8 cellular contexts compared by ENCODE assay signal in the genomic region with DNA sequence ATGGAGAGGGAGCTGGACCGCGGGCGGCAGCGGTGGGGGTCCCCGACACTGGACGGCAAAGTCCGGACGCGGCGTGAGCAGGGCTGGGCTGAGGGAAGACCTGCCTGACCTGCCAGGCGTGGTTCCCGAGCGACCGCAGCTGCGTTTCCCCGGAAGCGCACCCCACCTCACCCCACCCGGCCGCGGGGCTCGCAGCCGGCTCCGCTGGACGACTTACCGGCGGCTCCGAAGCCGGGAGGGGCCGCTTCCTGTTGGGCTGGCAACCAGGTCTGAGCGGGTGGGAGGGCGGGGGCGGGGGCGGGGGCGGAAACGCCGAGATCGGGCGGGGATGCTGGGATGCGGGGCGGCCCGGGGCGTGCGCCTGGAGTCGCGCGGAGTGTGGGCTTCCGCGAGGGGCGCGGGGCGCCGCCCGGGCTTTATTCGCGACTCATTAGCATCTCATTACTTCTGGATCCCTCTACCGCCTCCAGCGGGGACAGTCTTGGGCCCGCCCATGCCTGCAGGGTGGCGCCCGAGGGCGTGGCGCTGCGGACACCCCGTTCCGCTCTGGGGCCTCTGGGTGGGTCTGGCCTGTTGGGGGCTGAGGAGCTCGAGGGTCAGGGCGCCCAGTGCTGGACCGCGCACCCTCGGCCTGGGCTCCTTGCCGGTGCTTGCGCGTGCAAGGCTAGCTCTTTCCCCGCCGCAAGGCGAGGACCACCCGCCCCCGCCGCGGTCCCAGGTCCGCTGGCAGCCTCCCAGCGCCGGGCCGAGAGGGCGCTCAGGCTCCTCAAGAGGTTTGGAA.
DNase-seq lines count a peak whose midpoint lies in the region; ATAC-seq and TF ChIP-seq lines count a peak whose summit lies in the region.

A gene with protein sequence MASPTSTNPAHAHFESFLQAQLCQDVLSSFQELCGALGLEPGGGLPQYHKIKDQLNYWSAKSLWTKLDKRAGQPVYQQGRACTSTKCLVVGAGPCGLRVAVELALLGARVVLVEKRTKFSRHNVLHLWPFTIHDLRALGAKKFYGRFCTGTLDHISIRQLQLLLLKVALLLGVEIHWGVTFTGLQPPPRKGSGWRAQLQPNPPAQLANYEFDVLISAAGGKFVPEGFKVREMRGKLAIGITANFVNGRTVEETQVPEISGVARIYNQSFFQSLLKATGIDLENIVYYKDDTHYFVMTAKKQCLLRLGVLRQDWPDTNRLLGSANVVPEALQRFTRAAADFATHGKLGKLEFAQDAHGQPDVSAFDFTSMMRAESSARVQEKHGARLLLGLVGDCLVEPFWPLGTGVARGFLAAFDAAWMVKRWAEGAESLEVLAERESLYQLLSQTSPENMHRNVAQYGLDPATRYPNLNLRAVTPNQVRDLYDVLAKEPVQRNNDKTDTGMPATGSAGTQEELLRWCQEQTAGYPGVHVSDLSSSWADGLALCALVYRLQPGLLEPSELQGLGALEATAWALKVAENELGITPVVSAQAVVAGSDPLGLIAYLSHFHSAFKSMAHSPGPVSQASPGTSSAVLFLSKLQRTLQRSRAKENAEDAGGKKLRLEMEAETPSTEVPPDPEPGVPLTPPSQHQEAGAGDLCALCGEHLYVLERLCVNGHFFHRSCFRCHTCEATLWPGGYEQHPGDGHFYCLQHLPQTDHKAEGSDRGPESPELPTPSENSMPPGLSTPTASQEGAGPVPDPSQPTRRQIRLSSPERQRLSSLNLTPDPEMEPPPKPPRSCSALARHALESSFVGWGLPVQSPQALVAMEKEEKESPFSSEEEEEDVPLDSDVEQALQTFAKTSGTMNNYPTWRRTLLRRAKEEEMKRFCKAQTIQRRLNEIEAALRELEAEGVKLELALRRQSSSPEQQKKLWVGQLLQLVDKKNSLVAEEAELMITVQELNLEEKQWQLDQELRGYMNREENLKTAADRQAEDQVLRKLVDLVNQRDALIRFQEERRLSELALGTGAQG (minus strand): TSS at position 271 of the 781 bp plus-strand sequence. CDS start 1,576 bp downstream, outside the sequence.

- TF ChIP-seq CTCF in WI38 (IDR thresholded peaks at IDR 0.05; ENCODE audit: low read depth, low read length) = no peak

- peak within 1 kb of the TSS; percentile 90 for H3K4me3 ChIP-seq in WI38 (ENCODE audit: low read depth, low read length)

- peak; percentile 51 for ATAC-seq in HG02763 (IDR thresholded peaks at IDR 0.05; ENCODE audit: unreplicated experiment)
- peak; percentile 55 for ATAC-seq in central memory CD8-positive, alpha-beta T cell (replicated peaks; ENCODE audit: extremely low read depth, poor library complexity, severe bottlenecking)

- peaks cover 12% of the 10 kb centered on the region for H3K36me3 Mint-ChIP-seq in central memory CD8-positive, alpha-beta T cell (ENCODE audit: insufficient read depth)

- peak within 1 kb of the TSS; percentile 99 for H3K4me3 Mint-ChIP-seq in central memory CD8-positive, alpha-beta T cell

- no peaks in the 10 kb centered on the region for H3K27me3 Mint-ChIP-seq in central memory CD8-positive, alpha-beta T cell

- peak; percentile 40 to 61 for DNase-seq in NCI-H187 (lab: John Stamatoyannopoulos, UW)
- DNase-seq in NCI-H187 treated with DMSO at 0.1 percent for 48 hours (lab: John Stamatoyannopoulos, UW) = no peak
- DNase-seq in NCI-H1930 (lab: John Stamatoyannopoulos, UW) = peak; percentile 46 to 61
- peak; percentile 64 to 71 for DNase-seq in central memory CD8-positive, alpha-beta T cell (ENCODE audit: low spot score in 2 of 2)
- DNase-seq in kidney glomerular epithelial cell (lab: John Stamatoyannopoulos, UW) = peak; percentile 26
- peak; percentile 56 for DNase-seq in stimulated activated CD4-positive, alpha-beta T cell treated with anti-CD3 and anti-CD28 coated beads, Interleukin-1b, Interleukin-23, amount 100 ng/mL, for 48 hours

- no peaks in the 10 kb centered on the region for H3K9me3 Mint-ChIP-seq in central memory CD8-positive, alpha-beta T cell

- H3K27ac Mint-ChIP-seq in central memory CD8-positive, alpha-beta T cell (ENCODE audit: low read depth) = peak within 1 kb of the TSS; percentile 97

- peaks cover 55% of the 10 kb centered on the region for H3K4me1 Mint-ChIP-seq in central memory CD8-positive, alpha-beta T cell
